Comparison of ENCODE assay signal across 9 cellular contexts in the genomic region with DNA sequence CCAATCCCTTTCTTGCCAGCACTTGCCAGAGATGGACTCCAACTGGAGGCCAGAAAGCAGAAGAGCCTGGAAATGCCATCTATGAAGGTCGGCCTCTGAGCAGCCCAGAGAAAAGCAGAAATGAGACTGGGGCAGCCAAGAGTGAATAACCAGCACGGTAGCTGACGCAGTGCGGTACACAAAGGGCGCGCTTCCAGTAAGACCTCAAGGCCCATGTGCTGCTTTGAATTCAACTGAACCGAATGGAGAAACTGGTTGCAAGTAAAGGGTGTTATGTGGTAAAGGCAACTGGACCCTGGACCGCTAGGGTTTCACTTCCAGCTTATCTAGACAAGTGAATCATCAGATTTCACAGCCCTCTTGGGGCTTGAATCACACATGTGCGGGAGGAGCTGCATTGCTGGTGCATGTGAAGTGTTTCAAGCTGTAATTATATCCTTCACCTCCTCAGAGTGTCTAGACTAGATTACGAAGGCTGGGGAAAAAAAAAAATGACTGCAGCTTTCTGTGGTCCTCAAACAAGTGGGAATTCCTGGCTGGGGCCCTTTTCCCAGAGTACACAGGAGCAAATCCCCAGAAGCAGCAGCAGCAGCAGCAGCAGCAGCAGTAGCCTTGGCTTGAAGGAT.
DNase-seq lines count a peak whose midpoint lies in the region; ATAC-seq and TF ChIP-seq lines count a peak whose summit lies in the region.
"Had no signal": no experiment of that assay in that cellular context is flagged by ENCODE, and none has a peak within 500 bp of the region (broad histone marks: within the 10 kb centered on the region; RNA-seq: fewer than 3 reads in every experiment).

No MANE protein-coding gene starts in this region.

- H3K4me3 ChIP-seq in NB4 (ENCODE audit: low read depth, low read length) (peak overlapping the region; percentile 68), mucosa of rectum (ENCODE audit: low read length in 2 of 2) (no peak overlapping the region)

- TF ChIP-seq CTCF in NB4 (IDR thresholded peaks at IDR 0.05; ENCODE audit: low read depth, low read length) (no peak), activated B cell treated with CpG ODN at 0.5 μM for 24 hours (IDR thresholded peaks at IDR 0.05) (no peak)

- no peak overlapping the region for H3K9ac ChIP-seq in mucosa of rectum (ENCODE audit: low read depth in 1 of 2, low read length in 2 of 2)

- H3K36me3 Mint-ChIP-seq in activated B cell treated with CpG ODN at 0.5 μM for 24 hours (ENCODE audit: low read depth) = no peaks in the 10 kb centered on the region

- H3K27me3 Mint-ChIP-seq in activated B cell treated with CpG ODN at 0.5 μM for 24 hours = no peaks in the 10 kb centered on the region

- no peaks in the 10 kb centered on the region for H3K9me3 ChIP-seq in mucosa of rectum (ENCODE audit: control insufficient read depth in 2 of 2, low read length in 2 of 2)

- DNase-seq in SIG-M5 treated with dmso at 0.1 percent for 504 hours (lab: John Stamatoyannopoulos, UW; ENCODE audit: unreplicated experiment) (peak; percentile 55), SIG-M5 (lab: John Stamatoyannopoulos, UW) (no peak), NB4 (ENCODE audit: low read depth) (peak; percentile 99), activated B cell treated with CpG ODN at 0.5 μM for 24 hours (peak; percentile 23), NCI-H1694 (lab: John Stamatoyannopoulos, UW) (no peak), Kasumi-1 (lab: John Stamatoyannopoulos, UW) (no peak)
- DNase-seq: DND-41 had no signal

- no peaks in the 10 kb centered on the region for H3K9me3 Mint-ChIP-seq in activated B cell treated with CpG ODN at 0.5 μM for 24 hours

- H3K4me1 Mint-ChIP-seq in activated B cell treated with CpG ODN at 0.5 μM for 24 hours = peaks cover 15% of the 10 kb centered on the region

- POLR2A ChIA-PET in activated B cell treated with CpG ODN at 0.5 μM for 24 hours (lab: Charles Lee) = interaction anchor here (0.7 kb wide), 1 partner anchor 12 kb away, joined by 3 read pairs; no protein-coding TSS in a partner anchor

- peak; percentile 94 for ATAC-seq in HG02623 (IDR thresholded peaks at IDR 0.05; ENCODE audit: unreplicated experiment)
- ATAC-seq in activated B cell treated with CpG ODN at 0.5 μM for 24 hours (ENCODE audit: low read depth) = peak; percentile 93

- TF ChIP-seq POLR2A in NB4 (IDR thresholded peaks at IDR 0.05; ENCODE audit: extremely low read depth, insufficient read length) = no peak

- peak overlapping the region; percentile 15 for H3K4me3 Mint-ChIP-seq in activated B cell treated with CpG ODN at 0.5 μM for 24 hours

- peak overlapping the region; percentile 62 to 64 for H3K27ac ChIP-seq in mucosa of rectum (ENCODE audit: low read depth in 2 of 2, low read length in 2 of 2)

- H3K27ac Mint-ChIP-seq in activated B cell treated with CpG ODN at 0.5 μM for 24 hours = peak overlapping the region; percentile 69

- peaks cover 17 to 35% of the 10 kb centered on the region in 2 donors for H3K4me1 ChIP-seq in mucosa of rectum (ENCODE audit: control insufficient read depth in 2 of 2, insufficient read depth in 2 of 2, low read length in 2 of 2)

- CTCF ChIA-PET in activated B cell treated with CpG ODN at 0.5 μM for 24 hours (lab: Charles Lee) = interaction anchor here (0.8 to 1.0 kb wide), 4 partner anchors 17 to 253 kb away, joined by 3 read pairs; no protein-coding TSS in a partner anchor

- H3K36me3 ChIP-seq in mucosa of rectum (ENCODE audit: control insufficient read depth in 2 of 2, insufficient read depth in 2 of 2, low read length in 2 of 2) = no peaks in the 10 kb centered on the region

- intact Hi-C loops in activated B cell treated with CpG ODN at 0.5 μM for 24 hours (cut with micrococcal nuclease) = loop anchor here (1.0 to 10.0 kb wide), 7 partner anchors 25 to 1149 kb away; partner anchors contain the start of genes CCDC34, LGR4 and LIN7C

- H3K27me3 ChIP-seq in mucosa of rectum (ENCODE audit: control insufficient read depth in 2 of 2, insufficient read depth in 2 of 2, low read length in 2 of 2) = no peaks in the 10 kb centered on the region

Comparison
In these comparisons a context has a peak if more than half of its experiments do, and no peak if none do; other contexts are left out.
1. DNase-seq: peak in SIG-M5 treated with dmso at 0.1 percent for 504 hours (single experiment), NB4 (single experiment) and activated B cell treated with CpG ODN at 0.5 μM for 24 hours (single experiment); none in SIG-M5 (single experiment), NCI-H1694 (single experiment) and Kasumi-1 (0 of 2).